In genomic region chr3:56769125-56769709, GRCh38 we compare ENCODE assay signal across 16 cellular contexts. TPM values are rescaled to one million over a fixed set of nuclear protein-coding genes. Genes with fewer than 3 reads are reported as not detected.
DNase-seq lines count a peak whose midpoint lies in the region; ATAC-seq and TF ChIP-seq lines count a peak whose summit lies in the region.
"Had no signal": no experiment of that assay in that cellular context is flagged by ENCODE, and none has a peak within 500 bp of the region (broad histone marks: within the 10 kb centered on the region; RNA-seq: fewer than 3 reads in every experiment).

No MANE protein-coding gene starts in this region.

- no peaks in the 10 kb centered on the region for H3F3A ChIP-seq in GM23338 (replicated peaks; ENCODE audit: low read depth)

- H3K36me3 Mint-ChIP-seq in GM23338 (ENCODE audit: low read depth): no peaks in the 10 kb centered on the region
- H3K36me3 Mint-ChIP-seq in activated T-helper 2 cell treated with anti-CD3 and anti-CD28 coated beads, Interferon-gamma antibody, Interleukin-2, Interleukin-4, amounts not matched to agents 10 μg/mL and 5 μg/mL and 100 μg/mL, durations not matched to agents 14 hours and 24 hours and 36 hours (ENCODE audit: low read depth): peaks cover 68% of the 10 kb centered on the region

- intact Hi-C loops in activated T-helper 2 cell treated with anti-CD3 and anti-CD28 coated beads, Interferon-gamma antibody, Interleukin-2, Interleukin-4, amounts not matched to agents 10 μg/mL and 5 μg/mL and 100 μg/mL, durations not matched to agents 14 hours and 24 hours and 36 hours (cut with micrococcal nuclease): no loop called here

- no peaks in the 10 kb centered on the region for H3K4me1 Mint-ChIP-seq in GM23338
- H3K4me1 Mint-ChIP-seq in activated T-helper 2 cell treated with anti-CD3 and anti-CD28 coated beads, Interferon-gamma antibody, Interleukin-2, Interleukin-4, amounts not matched to agents 10 μg/mL and 5 μg/mL and 100 μg/mL, durations not matched to agents 14 hours and 24 hours and 36 hours (ENCODE audit: low read depth): peaks cover 40% of the 10 kb centered on the region

- H3K4me1 ChIP-seq in GM23338 (ENCODE audit: insufficient read depth): no peaks in the 10 kb centered on the region
- H3K4me1 ChIP-seq: foreskin keratinocyte had no signal

- no peak for DNase-seq in GM23338 (ENCODE audit: low spot score)
- DNase-seq in activated T-helper 2 cell treated with anti-CD3 and anti-CD28 coated beads, Interferon-gamma antibody, Interleukin-2, Interleukin-4, amounts not matched to agents 10 μg/mL and 5 μg/mL and 100 μg/mL, durations not matched to agents 14 hours and 24 hours and 36 hours (ENCODE audit: low spot score): no peak
- peak; percentile 65 for DNase-seq in islet precursor cell
- peak; percentile 18 for DNase-seq in retina
- no peak for DNase-seq in CD1c-positive myeloid dendritic cell (ENCODE audit: extremely low spot score)
- no peak for DNase-seq in stimulated activated CD4-positive, alpha-beta T cell treated with anti-CD3 and anti-CD28 coated beads, Interleukin-4, amount 100 ng/mL, for 4 hours
- DNase-seq: activated CD8-positive, alpha-beta memory T cell treated with anti-CD3 and anti-CD28 coated beads, Interleukin-2, amount 50 U/mL, for 4 hours; effector CD8-positive, alpha-beta T cell; foreskin keratinocyte; GDM1; NCI-H1092; NCI-H226; stimulated activated naive B cell treated with anti-CD40 and anti-IgM and Interleukin-4, amounts not matched to agents 10 μg/mL and 1 μg/mL and 100 μg/mL, for 72 hours had no signal

- H3K79me2 ChIP-seq in GM23338 (replicated peaks; ENCODE audit: insufficient read depth): no peaks in the 10 kb centered on the region

- no peak for TF ChIP-seq CTCF in GM23338 (conservative IDR thresholded peaks at IDR 0.05; ENCODE audit: low read depth in 2 of 2)

- H3K27ac ChIP-seq in GM23338 (ENCODE audit: low read depth): no peak overlapping the region
- H3K27ac ChIP-seq: foreskin keratinocyte had no signal

- no peaks in the 10 kb centered on the region for H3K9me3 Mint-ChIP-seq in GM23338
- no peaks in the 10 kb centered on the region for H3K9me3 Mint-ChIP-seq in activated T-helper 2 cell treated with anti-CD3 and anti-CD28 coated beads, Interferon-gamma antibody, Interleukin-2, Interleukin-4, amounts not matched to agents 10 μg/mL and 5 μg/mL and 100 μg/mL, durations not matched to agents 14 hours and 24 hours and 36 hours
- H3K9me3 Mint-ChIP-seq: stimulated activated naive B cell treated with anti-CD40 and anti-IgM and Interleukin-4, amounts not matched to agents 10 μg/mL and 1 μg/mL and 100 μg/mL, for 72 hours had no signal

- no peaks in the 10 kb centered on the region for H3K9me2 ChIP-seq in GM23338 (ENCODE audit: insufficient read depth)

- H4K20me1 ChIP-seq in GM23338 (replicated peaks; ENCODE audit: insufficient read depth): 0 out of 2 replicates have a peak, but pooled peaks cover 2% of the 10 kb centered on the region

- ATAC-seq in GM23338 (peak; percentile 50; the same call in 2 of the 3 replicates), HG03439 (IDR thresholded peaks at IDR 0.05; ENCODE audit: unreplicated experiment) (no peak), GM21786 (IDR thresholded peaks at IDR 0.05; ENCODE audit: unreplicated experiment) (no peak)
- ATAC-seq: foreskin keratinocyte; HepG2; stimulated activated naive B cell treated with anti-CD40 and anti-IgM and Interleukin-4, amounts not matched to agents 10 μg/mL and 1 μg/mL and 100 μg/mL, for 72 hours had no signal

- H3K27me3 ChIP-seq in GM23338 (ENCODE audit: insufficient read depth): no peaks in the 10 kb centered on the region
- H3K27me3 ChIP-seq: foreskin keratinocyte had no signal

- no peaks in the 10 kb centered on the region for H3K36me3 ChIP-seq in GM23338 (ENCODE audit: insufficient read depth)

- H3K4me3 Mint-ChIP-seq in GM23338: no peak overlapping the region
- H3K4me3 Mint-ChIP-seq in activated T-helper 2 cell treated with anti-CD3 and anti-CD28 coated beads, Interferon-gamma antibody, Interleukin-2, Interleukin-4, amounts not matched to agents 10 μg/mL and 5 μg/mL and 100 μg/mL, durations not matched to agents 14 hours and 24 hours and 36 hours (ENCODE audit: low read depth): no peak overlapping the region
- H3K4me3 Mint-ChIP-seq: stimulated activated naive B cell treated with anti-CD40 and anti-IgM and Interleukin-4, amounts not matched to agents 10 μg/mL and 1 μg/mL and 100 μg/mL, for 72 hours had no signal

- H3K27me3 Mint-ChIP-seq in GM23338 (ENCODE audit: insufficient read depth, low read depth, poor library complexity): no peaks in the 10 kb centered on the region
- H3K27me3 Mint-ChIP-seq in activated T-helper 2 cell treated with anti-CD3 and anti-CD28 coated beads, Interferon-gamma antibody, Interleukin-2, Interleukin-4, amounts not matched to agents 10 μg/mL and 5 μg/mL and 100 μg/mL, durations not matched to agents 14 hours and 24 hours and 36 hours (ENCODE audit: low read depth): no peaks in the 10 kb centered on the region
- H3K27me3 Mint-ChIP-seq: stimulated activated naive B cell treated with anti-CD40 and anti-IgM and Interleukin-4, amounts not matched to agents 10 μg/mL and 1 μg/mL and 100 μg/mL, for 72 hours had no signal

- no peak overlapping the region for H3K4me2 ChIP-seq in GM23338

- H3K27ac Mint-ChIP-seq in GM23338: no peak overlapping the region
- H3K27ac Mint-ChIP-seq in activated T-helper 2 cell treated with anti-CD3 and anti-CD28 coated beads, Interferon-gamma antibody, Interleukin-2, Interleukin-4, amounts not matched to agents 10 μg/mL and 5 μg/mL and 100 μg/mL, durations not matched to agents 14 hours and 24 hours and 36 hours: peak overlapping the region; percentile 12
- H3K27ac Mint-ChIP-seq: stimulated activated naive B cell treated with anti-CD40 and anti-IgM and Interleukin-4, amounts not matched to agents 10 μg/mL and 1 μg/mL and 100 μg/mL, for 72 hours had no signal

- no peak overlapping the region for H3K4me3 ChIP-seq in GM23338

- H2AFZ ChIP-seq in GM23338: no peak overlapping the region

TF ChIP-seq in GM23338, 12 proteins besides CTCF, POLR2A, EP300 and RAD21 (continues in another document):
- TF ChIP-seq ZNF462 (CRISPR knock-in tag; IDR thresholded peaks at IDR 0.05) (no peak), POLR2AphosphoS5 (IDR thresholded peaks at IDR 0.05; ENCODE audit: low read depth) (no peak)

RNA-seq across cellular contexts. Expression of gene ARHGEF3, which starts 32.5 kb away (rescaled TPM):
- 5.0 and 8.0 TPM in 2 replicates for total RNA-seq in GM23338 (2014; rRNA removed; shearing (Covaris generic))
- polyA plus RNA-seq in GM23338 (2016; fragmentation: Nextera tagmentation; extraction: Ambion mirVana): 2.7 and 5.1 TPM in 2 replicates
- total RNA-seq in activated T-helper 2 cell treated with anti-CD3 and anti-CD28 coated beads, Interferon-gamma antibody, Interleukin-2, Interleukin-4, amounts not matched to agents 10 μg/mL and 5 μg/mL and 100 μg/mL, durations not matched to agents 14 hours and 24 hours and 36 hours: 38.3 and 38.6 TPM in 2 replicates

Comparison
In these comparisons a context has a peak if more than half of its experiments do, and no peak if none do; other contexts are left out.
1. DNase-seq: peak in islet precursor cell (single experiment) and retina (single experiment); none in GM23338 (single experiment), activated T-helper 2 cell treated with anti-CD3 and anti-CD28 coated beads, Interferon-gamma antibody, Interleukin-2, Interleukin-4, amounts not matched to agents 10 μg/mL and 5 μg/mL and 100 μg/mL, durations not matched to agents 14 hours and 24 hours and 36 hours (single experiment), CD1c-positive myeloid dendritic cell (single experiment) and stimulated activated CD4-positive, alpha-beta T cell treated with anti-CD3 and anti-CD28 coated beads, Interleukin-4, amount 100 ng/mL, for 4 hours (0 of 2).